Comparison of ENCODE assay signal across 1 cellular context in genomic region chr19:17843428-17843827, GRCh38.
TF ChIP-seq lines count a peak whose summit lies in the region.

No MANE protein-coding gene starts in this region.

TF ChIP-seq in HCT116, 20 proteins besides CTCF, POLR2A, EP300 and RAD21:
- no peak for TF ChIP-seq POLR2AphosphoS5 (IDR thresholded peaks at IDR 0.05; ENCODE audit: low read depth, low read length)
- TF ChIP-seq, protein P1, sequence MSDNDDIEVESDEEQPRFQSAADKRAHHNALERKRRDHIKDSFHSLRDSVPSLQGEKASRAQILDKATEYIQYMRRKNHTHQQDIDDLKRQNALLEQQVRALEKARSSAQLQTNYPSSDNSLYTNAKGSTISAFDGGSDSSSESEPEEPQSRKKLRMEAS (IDR thresholded peaks at IDR 0.05), result no peak
- no peak for TF ChIP-seq CEBPB (IDR thresholded peaks at IDR 0.05; ENCODE audit: low read depth)
- TF ChIP-seq ELF1 (IDR thresholded peaks at IDR 0.05; ENCODE audit: borderline replicate concordance, low read depth), result no peak
